Comparison of ENCODE assay signal across 23 cellular contexts in the genomic region with DNA sequence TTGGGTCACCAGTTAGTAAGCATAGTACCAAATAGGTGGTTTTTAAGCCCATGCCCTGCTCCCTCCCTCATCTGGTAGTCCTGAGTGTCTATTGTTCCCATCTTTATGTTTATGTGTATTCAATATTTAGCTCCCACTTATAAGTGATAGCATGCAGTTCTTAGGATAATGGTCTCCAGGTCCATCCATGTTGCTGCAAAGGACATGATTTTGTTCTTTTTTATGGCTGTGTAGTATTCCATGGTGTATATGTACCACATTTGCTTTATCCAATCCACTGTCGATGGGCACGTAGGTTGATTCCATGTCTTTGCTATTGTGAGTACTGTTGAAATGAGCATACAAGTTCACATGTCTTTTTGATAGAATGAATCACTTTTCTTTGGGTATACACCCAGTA. TPM values are rescaled to one million over a fixed set of nuclear protein-coding genes. Genes with fewer than 3 reads are reported as not detected.
DNase-seq lines count a peak whose midpoint lies in the region; ATAC-seq and TF ChIP-seq lines count a peak whose summit lies in the region.
"Had no signal": no experiment of that assay in that cellular context is flagged by ENCODE, and none has a peak within 500 bp of the region (broad histone marks: within the 10 kb centered on the region; RNA-seq: fewer than 3 reads in every experiment).

No MANE protein-coding gene starts in this region.

- no peaks in the 10 kb centered on the region for H3K27me3 ChIP-seq in CD4-positive, alpha-beta memory T cell (ENCODE audit: insufficient read depth, low read length)
- H3K27me3 ChIP-seq in Panc1 (ENCODE audit: control insufficient read depth, insufficient read depth, low read length): no peaks in the 10 kb centered on the region
- H3K27me3 ChIP-seq: MG63 had no signal

- H3K27me3 Mint-ChIP-seq in CD4-positive, alpha-beta memory T cell: no peaks in the 10 kb centered on the region
- no peaks in the 10 kb centered on the region for H3K27me3 Mint-ChIP-seq in central memory CD8-positive, alpha-beta T cell
- H3K27me3 Mint-ChIP-seq: CD4-positive, alpha-beta T cell had no signal

- H3K9me3 ChIP-seq in CD4-positive, alpha-beta memory T cell (ENCODE audit: control insufficient read depth in 1 of 2, low read length in 2 of 2): no peaks in the 10 kb centered on the region
- no peaks in the 10 kb centered on the region; the same call in 1 of the 2 replicates for H3K9me3 ChIP-seq in Panc1 (ENCODE audit: control insufficient read depth, insufficient read depth, low read depth, low read length)
- H3K9me3 ChIP-seq: MG63 had no signal

- in situ Hi-C loops in Panc1 (cut with HindIII; ENCODE audit: low pct_unique_long_range_greater_than_20kb, low sequenced_read_pairs): no loop called here

- POLR2A ChIA-PET in CD4-positive, alpha-beta memory T cell (lab: Charles Lee; ENCODE audit: partially characterized antibody): no interaction called here
- POLR2A ChIA-PET in Panc1 (lab: Charles Lee): no interaction called here

- H3K4me1 Mint-ChIP-seq in CD4-positive, alpha-beta memory T cell: peaks cover 34 to 48% (median 38%) of the 10 kb centered on the region in 4 donors
- H3K4me1 Mint-ChIP-seq in central memory CD8-positive, alpha-beta T cell: peaks cover 31% of the 10 kb centered on the region

- no TSS peak for BruUV-seq in Panc1 (replicated peaks; lab: Mats Ljungman, UMichigan)

- H3K4me3 ChIP-seq in CD4-positive, alpha-beta memory T cell (ENCODE audit: low read length in 2 of 2): no peak overlapping the region
- H3K4me3 ChIP-seq in Panc1 (ENCODE audit: low read depth in 2 of 2, low read length in 2 of 2): no peak overlapping the region
- no peak overlapping the region for H3K4me3 ChIP-seq in foreskin fibroblast (ENCODE audit: low read depth in 1 of 2, low read length in 2 of 2)
- H3K4me3 ChIP-seq: MG63, SK-N-MC had no signal

- CTCF ChIA-PET in CD4-positive, alpha-beta memory T cell (lab: Charles Lee; ENCODE audit: partially characterized antibody): interaction anchor here (1.3 to 6.1 kb wide), 3 partner anchors 20 to 134 kb away, joined by 3 to 33 read pairs (median 9); a partner anchor contains a TSS
- CTCF ChIA-PET in Panc1 (lab: Charles Lee): interaction anchor here (0.6 to 1.0 kb wide), 2 partner anchors 11 to 25 kb away, joined by 3 to 4 read pairs; no protein-coding TSS in a partner anchor

- ATAC-seq in Panc1: no peak
- no peak for ATAC-seq in central memory CD8-positive, alpha-beta T cell (replicated peaks; ENCODE audit: extremely low read depth, poor library complexity, severe bottlenecking)
- ATAC-seq in GM21381 (IDR thresholded peaks at IDR 0.05; ENCODE audit: unreplicated experiment): no peak

- TF ChIP-seq CTCF in 22Rv1 (IDR thresholded peaks at IDR 0.05) (no peak), Panc1 (IDR thresholded peaks at IDR 0.05) (no peak), foreskin fibroblast (IDR thresholded peaks at IDR 0.05; ENCODE audit: low read depth, low read length) (no peak)

- H3K36me3 Mint-ChIP-seq in CD4-positive, alpha-beta memory T cell: no peaks in the 10 kb centered on the region
- H3K36me3 Mint-ChIP-seq in central memory CD8-positive, alpha-beta T cell (ENCODE audit: insufficient read depth): peaks cover 4% of the 10 kb centered on the region

- DNase-seq in CD4-positive, alpha-beta memory T cell: no peak
- no peak for DNase-seq in Panc1 (ENCODE audit: low read depth, low spot score)
- no peak for DNase-seq in central memory CD8-positive, alpha-beta T cell (ENCODE audit: low spot score in 2 of 2)
- no peak for DNase-seq in HT-29 (ENCODE audit: low spot score)
- DNase-seq in foreskin fibroblast: no peak
- DNase-seq: Calu3; CD4-positive, alpha-beta T cell; GOT3; HCEC 1CT; MG63; NCI-H1092; NCI-H1436; NCI-H187 treated with DMSO at 0.1 percent for 48 hours; NCI-H2107; NCI-H446 treated with DMSO at 0.1 percent for 48 hours; OCI-M1; RPMI8226; SHP77 treated with DMSO at 0.1 percent for 48 hours had no signal

- no peaks in the 10 kb centered on the region for H3K9me3 Mint-ChIP-seq in CD4-positive, alpha-beta memory T cell
- no peaks in the 10 kb centered on the region for H3K9me3 Mint-ChIP-seq in central memory CD8-positive, alpha-beta T cell
- H3K9me3 Mint-ChIP-seq: CD4-positive, alpha-beta T cell had no signal

- no peak overlapping the region for H3K4me3 Mint-ChIP-seq in CD4-positive, alpha-beta memory T cell
- H3K4me3 Mint-ChIP-seq in central memory CD8-positive, alpha-beta T cell: no peak overlapping the region
- H3K4me3 Mint-ChIP-seq: CD4-positive, alpha-beta T cell had no signal

- peak overlapping the region in 4 of 7 donors; percentile 57 to 98 (median 74) for H3K27ac Mint-ChIP-seq in CD4-positive, alpha-beta memory T cell
- peak overlapping the region; percentile 22 for H3K27ac Mint-ChIP-seq in central memory CD8-positive, alpha-beta T cell (ENCODE audit: low read depth)

- H3K36me3 ChIP-seq in CD4-positive, alpha-beta memory T cell (ENCODE audit: insufficient read depth, low read length): no peaks in the 10 kb centered on the region
- no peaks in the 10 kb centered on the region for H3K36me3 ChIP-seq in Panc1 (ENCODE audit: control insufficient read depth, insufficient read depth, low read length)
- H3K36me3 ChIP-seq: MG63 had no signal

- intact Hi-C loops in CD4-positive, alpha-beta memory T cell (cut with micrococcal nuclease): no loop called here
- intact Hi-C loops in Panc1 (cut with micrococcal nuclease; ENCODE audit: unreplicated experiment): loop anchor here (5.0 to 10.0 kb wide), 2 partner anchors 112 to 234 kb away; no protein-coding TSS in a partner anchor

- H3K27ac ChIP-seq in 22Rv1: peak overlapping the region; percentile 96
- no peak overlapping the region for H3K27ac ChIP-seq in CD4-positive, alpha-beta memory T cell (ENCODE audit: low read depth, low read length)
- H3K27ac ChIP-seq in Panc1 (ENCODE audit: low read length): peak overlapping the region; percentile 95
- H3K27ac ChIP-seq: SK-N-MC had no signal

- H3K4me1 ChIP-seq in CD4-positive, alpha-beta memory T cell (ENCODE audit: insufficient read depth, low read length): peaks cover 46% of the 10 kb centered on the region
- H3K4me1 ChIP-seq in Panc1 (ENCODE audit: control insufficient read depth, insufficient read depth, low read length): peaks cover 52% of the 10 kb centered on the region

RNA-seq across cellular contexts. Expression of a gene that starts 18.2 kb away (rescaled TPM):
- 10 to 100 TPM; 35.5 to 35.7 TPM for total RNA-seq in CD4-positive, alpha-beta memory T cell
- polyA plus RNA-seq in CD4-positive, alpha-beta memory T cell: 10 to 100 TPM in 1 of 2 donors, 1 to 10 TPM in 1; 3.9 to 21.0 TPM
- 132 TPM for total RNA-seq in Panc1 (2021; ENCODE audit: unreplicated experiment)
- 47.9 TPM for polyA plus RNA-seq in Panc1 (2012; ENCODE audit: insufficient read length)
- 16.6 and 18.7 TPM in 2 replicates for total RNA-seq in HT-29 (2014; rRNA removed; shearing (Covaris generic))

RNA-seq across cellular contexts. Expression of a gene that starts 26.0 kb away (rescaled TPM):
- not detected for total RNA-seq in CD4-positive, alpha-beta memory T cell
- polyA plus RNA-seq in CD4-positive, alpha-beta memory T cell: not detected
- not detected for total RNA-seq in Panc1 (2021; ENCODE audit: unreplicated experiment)
- polyA plus RNA-seq in Panc1 (2012; ENCODE audit: insufficient read length): not detected
- not detected in 2 replicates for total RNA-seq in HT-29 (2014; rRNA removed; shearing (Covaris generic))
- total RNA-seq: Calu3; CD4-positive, alpha-beta T cell; Daoy had no signal
- polyA plus RNA-seq: BJ had no signal
